ENCODE assay signal across 8 cellular contexts in the genomic region with DNA sequence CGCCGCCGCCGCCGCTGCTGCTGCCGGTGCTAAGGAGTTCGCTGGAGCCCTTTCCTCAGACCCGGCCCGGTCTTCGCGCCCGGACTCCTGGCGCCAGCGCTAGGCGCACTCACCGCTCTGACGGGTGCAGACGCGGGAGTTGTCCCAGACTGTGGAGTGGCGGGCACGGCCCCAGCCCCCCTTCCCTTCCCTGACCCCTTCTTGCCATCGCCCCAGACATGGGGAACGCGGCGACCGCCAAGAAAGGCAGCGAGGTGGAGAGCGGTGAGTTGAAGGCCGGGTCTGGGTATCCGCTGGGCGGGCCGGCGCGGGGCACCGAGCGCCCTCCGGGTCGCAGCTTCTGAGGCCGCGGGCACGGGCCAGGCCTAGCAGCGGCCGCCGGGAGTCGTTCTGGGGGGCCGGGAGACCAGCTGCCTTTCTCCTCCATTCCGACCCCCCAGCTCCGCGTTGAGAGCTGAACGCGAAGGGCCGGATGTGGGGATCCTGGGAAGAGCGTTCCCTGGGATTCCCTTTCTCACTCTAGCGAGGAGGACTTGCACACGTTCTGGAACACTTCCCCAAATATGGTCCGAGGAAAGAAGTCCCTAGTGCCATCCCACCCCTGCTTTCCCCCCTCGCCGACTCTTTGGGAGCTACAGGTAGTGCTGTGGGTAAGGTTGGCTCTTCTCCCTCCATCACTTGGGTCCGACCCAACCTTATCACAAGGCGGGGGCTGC.
DNase-seq lines count a peak whose midpoint lies in the region; ATAC-seq, FAIRE-seq and TF ChIP-seq lines count a peak whose summit lies in the region.

No MANE protein-coding gene starts in this region.

- peaks cover 14% of the 10 kb centered on the region for H3K9me3 ChIP-seq in BLaER1
- H3K9me3 ChIP-seq in keratinocyte (ENCODE audit: control insufficient read depth, low read depth, low read length): no peaks in the 10 kb centered on the region
- H3K9me3 ChIP-seq in smooth muscle cell (replicated peaks; ENCODE audit: low read depth): no peaks in the 10 kb centered on the region

- H3K27me3 Mint-ChIP-seq in MCF 10A (ENCODE audit: insufficient read depth, unreplicated experiment): no peaks in the 10 kb centered on the region

- TF ChIP-seq CTCF in MCF 10A (IDR thresholded peaks at IDR 0.05; ENCODE audit: unreplicated experiment) (no peak), keratinocyte (optimal IDR thresholded peaks at IDR 0.05 in 1 of 3, IDR thresholded peaks at IDR 0.05 in 1 of 3, conservative IDR thresholded peaks at IDR 0.05 in 1 of 3; ENCODE audit: extremely low read depth in 1 of 3, insufficient read depth in 2 of 3, low read length in 3 of 3) (no peak), smooth muscle cell (IDR thresholded peaks at IDR 0.05; ENCODE audit: borderline replicate concordance, insufficient read depth, poor library complexity, severe bottlenecking) (no peak)

- H4K20me1 ChIP-seq in BLaER1 (no peaks in the 10 kb centered on the region), keratinocyte (ENCODE audit: control insufficient read depth, extremely low read depth, insufficient read depth, low read length) (no peaks in the 10 kb centered on the region), smooth muscle cell (ENCODE audit: low read depth) (peaks cover 24% of the 10 kb centered on the region)

- FAIRE-seq in keratinocyte (lab: Jason Lieb, UNC): peak; percentile 26

- DNase-seq in NCI-H524 treated with DMSO at 0.1 percent for 48 hours (lab: John Stamatoyannopoulos, UW): peak; percentile 9
- peak; percentile 38 for DNase-seq in MCF 10A (ENCODE audit: unreplicated experiment)
- DNase-seq in keratinocyte (ENCODE audit: low read depth, low spot score): no peak
- no peak for DNase-seq in smooth muscle cell (lab: John Stamatoyannopoulos, UW; ENCODE audit: unreplicated experiment)
- no peak for DNase-seq in activated gamma-delta T cell treated with Interleukin-2 at 50 U/mL for 16 hours

- H3F3A ChIP-seq in smooth muscle cell (ENCODE audit: low read depth): no peaks in the 10 kb centered on the region

- peak overlapping the region; percentile 67 for H3K27ac Mint-ChIP-seq in MCF 10A (ENCODE audit: low read depth, unreplicated experiment)

- H3K36me3 ChIP-seq in BLaER1 (no peaks in the 10 kb centered on the region), keratinocyte (ENCODE audit: control insufficient read depth in 2 of 2, extremely low read depth in 1 of 2, insufficient read depth in 2 of 2, low read length in 2 of 2) (no peaks in the 10 kb centered on the region), smooth muscle cell (ENCODE audit: low read depth) (no peaks in the 10 kb centered on the region)

- H3K36me3 Mint-ChIP-seq in MCF 10A (ENCODE audit: insufficient read depth, unreplicated experiment): peaks cover 5% of the 10 kb centered on the region

- H3K27me3 ChIP-seq in BLaER1: no peaks in the 10 kb centered on the region
- no peaks in the 10 kb centered on the region for H3K27me3 ChIP-seq in keratinocyte (ENCODE audit: control insufficient read depth, extremely low read depth, insufficient read depth, low read length)
- H3K27me3 ChIP-seq in smooth muscle cell (ENCODE audit: low read depth): no peaks in the 10 kb centered on the region

- no TSS peak for BruUV-seq in MCF 10A (replicated peaks; lab: Mats Ljungman, UMichigan)

- H3K4me3 ChIP-seq in BLaER1 (peak overlapping the region; percentile 76), keratinocyte (ENCODE audit: control insufficient read depth in 2 of 3, extremely low read depth in 1 of 3, insufficient read depth in 2 of 3, low read depth in 1 of 3, low read length in 3 of 3) (peak overlapping the region; percentile 58 to 86 (median 63)), smooth muscle cell (peak overlapping the region; percentile 93)

- H3K27ac ChIP-seq in BLaER1 (peak overlapping the region; percentile 54), keratinocyte (ENCODE audit: control insufficient read depth, insufficient read depth, low read length) (peak overlapping the region; percentile 56), smooth muscle cell (ENCODE audit: low read depth) (peak overlapping the region; percentile 87)

- CTCF ChIA-PET in MCF 10A (lab: Yijun Ruan, JAX): interaction anchor here (0.7 to 2.4 kb wide), 6 partner anchors 26 to 1627 kb away, joined by 3 to 10 read pairs (median 4); partner anchors contain the start of gene TTLL7

- intact Hi-C loops in MCF 10A (cut with micrococcal nuclease): loop anchor here (2.0 kb wide), 1 partner anchor 45 kb away; no protein-coding TSS in a partner anchor

- H3K4me1 ChIP-seq in BLaER1 (no peaks in the 10 kb centered on the region), keratinocyte (ENCODE audit: control insufficient read depth, extremely low read depth, insufficient read depth, low read length) (no peaks in the 10 kb centered on the region), smooth muscle cell (ENCODE audit: low read depth) (peaks cover 30% of the 10 kb centered on the region)

- H3K4me2 ChIP-seq in BLaER1: peak overlapping the region; percentile 66
- H3K4me2 ChIP-seq in keratinocyte (ENCODE audit: control insufficient read depth, extremely low read depth, insufficient read depth, low read depth, low read length): peak overlapping the region; percentile 90
- peak overlapping the region; percentile 89 for H3K4me2 ChIP-seq in smooth muscle cell

- H3K4me3 Mint-ChIP-seq in MCF 10A (ENCODE audit: unreplicated experiment): peak overlapping the region; percentile 86

- H3K9ac ChIP-seq in BLaER1 (peak overlapping the region; percentile 79), keratinocyte (ENCODE audit: control insufficient read depth, extremely low read depth, insufficient read depth, low read length) (peak overlapping the region; percentile 78), smooth muscle cell (ENCODE audit: low read depth) (peak overlapping the region; percentile 80)

- H3K4me1 Mint-ChIP-seq in MCF 10A (ENCODE audit: insufficient read depth, unreplicated experiment): peaks cover 11% of the 10 kb centered on the region

- peak overlapping the region; percentile 97 for H2AFZ ChIP-seq in keratinocyte (ENCODE audit: control insufficient read depth, low read length)
- peak overlapping the region; percentile 93 for H2AFZ ChIP-seq in smooth muscle cell (ENCODE audit: low read depth)

- H3K9me3 Mint-ChIP-seq in MCF 10A (ENCODE audit: unreplicated experiment): no peaks in the 10 kb centered on the region

- WGBS in smooth muscle cell (ENCODE audit: low lambda C conversion rate): under 1% methylated on average over 55 of the region's 60 CpGs

- H3K79me2 ChIP-seq in keratinocyte (ENCODE audit: control insufficient read depth, insufficient read depth, low read length) (peaks cover 8% of the 10 kb centered on the region), smooth muscle cell (ENCODE audit: low read depth) (peaks cover 63% of the 10 kb centered on the region)

- peak; percentile 34 for ATAC-seq in GM18508 (IDR thresholded peaks at IDR 0.05; ENCODE audit: insufficient read depth, unreplicated experiment)
- peak; percentile 44 for ATAC-seq in HG02885 (IDR thresholded peaks at IDR 0.05; ENCODE audit: poor library complexity, unreplicated experiment)

- POLR2A ChIA-PET in MCF 10A (lab: Yijun Ruan, JAX): interaction anchor here (0.6 to 3.5 kb wide), 10 partner anchors 9 to 486 kb away, joined by 3 to 19 read pairs (median 6); partner anchors contain the start of gene TTLL7

- no peaks in the 10 kb centered on the region for H3K9me1 ChIP-seq in keratinocyte (ENCODE audit: control insufficient read depth, extremely low read depth, insufficient read depth, low read length)

- dilution Hi-C loops in keratinocyte (cut with MboI; ENCODE audit: extremely low pct_ligation_motif_present, low sequenced_read_pairs): no loop called here

Comparison
In these comparisons a context has a peak if more than half of its experiments do, and no peak if none do; other contexts are left out.
1. DNase-seq: peak in NCI-H524 treated with DMSO at 0.1 percent for 48 hours (single experiment) and MCF 10A (single experiment); none in keratinocyte (single experiment), smooth muscle cell (single experiment) and activated gamma-delta T cell treated with Interleukin-2 at 50 U/mL for 16 hours (single experiment).
2. Peak in every context shown above with its lines, with median percentiles within 50 percentile points of each other: H3K27ac ChIP-seq, H3K4me2 ChIP-seq, H3K4me3 ChIP-seq and H3K9ac ChIP-seq.